ENCODE assay signal across 1 cellular context in the genomic region with DNA sequence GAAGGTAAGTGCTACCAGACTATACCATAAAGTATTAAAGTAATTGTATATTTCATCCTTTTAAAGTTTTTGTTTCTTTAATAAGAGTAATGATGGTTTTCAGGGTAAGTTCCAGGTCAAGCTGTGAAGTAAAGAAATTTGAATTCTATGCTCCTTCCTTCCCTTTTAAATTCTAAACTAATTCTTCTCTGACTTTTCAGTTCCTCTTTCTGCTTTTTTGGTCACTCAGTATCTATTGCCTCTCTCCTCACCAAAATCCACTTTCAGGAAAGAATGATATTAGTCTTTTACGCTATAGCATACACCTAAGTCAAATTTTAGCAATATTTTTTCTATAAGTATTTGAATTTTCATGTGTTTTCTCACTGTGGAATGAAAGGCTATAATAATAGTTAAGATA.
A peak's percentile ranks its signal among the peaks of the same experiment; 100 is the strongest.
TF ChIP-seq lines count a peak whose summit lies in the region.

No MANE protein-coding gene starts in this region.

TF ChIP-seq in GM12878, 131 proteins besides CTCF, POLR2A, EP300 and RAD21:
- peak; percentile 88 for TF ChIP-seq SPI1 (IDR thresholded peaks at IDR 0.05; ENCODE audit: borderline replicate concordance, insufficient read depth, low read depth, low read length)
- TF ChIP-seq KLF5 (IDR thresholded peaks at IDR 0.05; ENCODE audit: partially characterized antibody) = no peak
- no peak for TF ChIP-seq KDM1A (IDR thresholded peaks at IDR 0.05; ENCODE audit: borderline replicate concordance)
